19 cellular contexts compared by ENCODE assay signal in genomic region chr7:158236400-158236799, GRCh38.
"Had no signal": no experiment of that assay in that cellular context is flagged by ENCODE, and none has a peak within 500 bp of the region (broad histone marks: within the 10 kb centered on the region; RNA-seq: fewer than 3 reads in every experiment).

No MANE protein-coding gene starts in this region.

- H3K9me3 Mint-ChIP-seq: type B pancreatic cell had no signal

- ATAC-seq: gastrocnemius medialis, left lobe of liver, mucosa of descending colon, right cardiac atrium had no signal

- DNase-seq: dorsolateral prefrontal cortex; effector CD4-positive, alpha-beta T cell; foreskin fibroblast; gastrocnemius medialis; mucosa of descending colon; naive B cell; right cardiac atrium; sigmoid colon; stimulated activated CD4-positive, alpha-beta T cell treated with anti-CD3 and anti-CD28 coated beads, Interleukin-4, amount 100 ng/mL, for 4 hours; stimulated activated naive CD4-positive, alpha-beta T cell treated with Interleukin-2 at 50 U/mL for 16 hours; substantia nigra; testis; tibial artery had no signal

- H3K27ac Mint-ChIP-seq: memory B cell, mesothelial cell of epicardium, naive B cell, nephron, neural progenitor cell, type B pancreatic cell had no signal

- H3K36me3 Mint-ChIP-seq: memory B cell, mesothelial cell of epicardium, naive B cell, neural progenitor cell, type B pancreatic cell had no signal

- H3K4me3 Mint-ChIP-seq: memory B cell, mesothelial cell of epicardium, naive B cell, nephron, neural progenitor cell, type B pancreatic cell had no signal

- H3K4me1 Mint-ChIP-seq: memory B cell, mesothelial cell of epicardium, naive B cell, nephron had no signal
